ENCODE assay signal across 1 cellular context in the genomic region with DNA sequence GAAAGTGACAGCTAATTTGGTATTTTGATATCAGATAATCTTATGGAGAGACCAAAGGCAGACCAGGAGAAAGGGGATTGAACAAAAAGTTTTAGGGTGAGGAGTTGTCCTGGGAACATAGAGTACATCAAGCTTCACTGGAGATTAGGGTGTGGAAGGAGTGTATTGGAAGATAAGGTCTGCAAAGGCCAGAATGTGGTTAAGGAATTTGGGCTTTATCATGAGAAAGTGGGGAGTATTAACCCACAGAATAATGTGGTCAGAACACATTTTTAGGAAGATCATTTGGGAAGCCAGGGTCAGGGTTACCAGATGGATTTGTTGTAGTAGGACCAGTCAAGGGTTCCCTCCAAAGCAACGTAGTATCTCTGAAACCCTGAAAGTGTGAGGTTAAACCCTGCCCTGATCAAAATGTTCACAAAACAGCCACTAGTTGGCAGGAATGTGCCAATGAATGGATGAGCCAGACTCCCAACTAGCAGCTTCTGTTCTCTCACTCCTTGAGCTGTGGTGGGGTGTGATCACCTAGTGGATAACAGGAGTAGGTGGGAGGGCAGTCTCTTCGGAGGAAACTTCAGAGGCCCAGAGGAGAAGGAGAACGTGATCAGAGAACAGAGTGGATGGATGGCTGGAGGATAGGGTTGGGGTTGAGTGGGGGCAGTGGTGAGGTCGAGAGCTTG.
TF ChIP-seq lines count a peak whose summit lies in the region.

No MANE protein-coding gene starts in this region.

TF ChIP-seq in HepG2, 621 proteins besides CTCF, POLR2A, EP300 and RAD21 (continued from another document):
- TF ChIP-seq, protein P1, sequence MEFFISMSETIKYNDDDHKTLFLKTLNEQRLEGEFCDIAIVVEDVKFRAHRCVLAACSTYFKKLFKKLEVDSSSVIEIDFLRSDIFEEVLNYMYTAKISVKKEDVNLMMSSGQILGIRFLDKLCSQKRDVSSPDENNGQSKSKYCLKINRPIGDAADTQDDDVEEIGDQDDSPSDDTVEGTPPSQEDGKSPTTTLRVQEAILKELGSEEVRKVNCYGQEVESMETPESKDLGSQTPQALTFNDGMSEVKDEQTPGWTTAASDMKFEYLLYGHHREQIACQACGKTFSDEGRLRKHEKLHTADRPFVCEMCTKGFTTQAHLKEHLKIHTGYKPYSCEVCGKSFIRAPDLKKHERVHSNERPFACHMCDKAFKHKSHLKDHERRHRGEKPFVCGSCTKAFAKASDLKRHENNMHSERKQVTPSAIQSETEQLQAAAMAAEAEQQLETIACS (CRISPR knock-in tag; IDR thresholded peaks at IDR 0.05): no peak
- TF ChIP-seq, protein P2, sequence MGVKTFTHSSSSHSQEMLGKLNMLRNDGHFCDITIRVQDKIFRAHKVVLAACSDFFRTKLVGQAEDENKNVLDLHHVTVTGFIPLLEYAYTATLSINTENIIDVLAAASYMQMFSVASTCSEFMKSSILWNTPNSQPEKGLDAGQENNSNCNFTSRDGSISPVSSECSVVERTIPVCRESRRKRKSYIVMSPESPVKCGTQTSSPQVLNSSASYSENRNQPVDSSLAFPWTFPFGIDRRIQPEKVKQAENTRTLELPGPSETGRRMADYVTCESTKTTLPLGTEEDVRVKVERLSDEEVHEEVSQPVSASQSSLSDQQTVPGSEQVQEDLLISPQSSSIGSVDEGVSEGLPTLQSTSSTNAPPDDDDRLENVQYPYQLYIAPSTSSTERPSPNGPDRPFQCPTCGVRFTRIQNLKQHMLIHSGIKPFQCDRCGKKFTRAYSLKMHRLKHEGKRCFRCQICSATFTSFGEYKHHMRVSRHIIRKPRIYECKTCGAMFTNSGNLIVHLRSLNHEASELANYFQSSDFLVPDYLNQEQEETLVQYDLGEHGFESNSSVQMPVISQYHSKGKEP (CRISPR knock-in tag; IDR thresholded peaks at IDR 0.05): 0 out of 2 replicates have a peak, but pooled peaks have one; percentile 62
- TF ChIP-seq YEATS2 (CRISPR knock-in tag; IDR thresholded peaks at IDR 0.05; ENCODE audit: borderline replicate concordance) (peak; percentile 48; the same call in 1 of the 2 replicates), STAG1 (CRISPR knock-in tag; IDR thresholded peaks at IDR 0.05) (peak; percentile 95), NFYC (CRISPR knock-in tag; IDR thresholded peaks at IDR 0.05) (peak; percentile 16; the same call in 1 of the 2 replicates), ZMYM4 (CRISPR knock-in tag; IDR thresholded peaks at IDR 0.05) (0 out of 2 replicates have a peak, but pooled peaks have one; percentile 33), PHF5A (CRISPR knock-in tag; IDR thresholded peaks at IDR 0.05; ENCODE audit: low read depth, unreplicated experiment) (no peak), ZNF121 (CRISPR knock-in tag; IDR thresholded peaks at IDR 0.05) (peak; percentile 37; the same call in 1 of the 2 replicates), ZNF17 (CRISPR knock-in tag; IDR thresholded peaks at IDR 0.05) (no peak)
- TF ChIP-seq, protein P3, sequence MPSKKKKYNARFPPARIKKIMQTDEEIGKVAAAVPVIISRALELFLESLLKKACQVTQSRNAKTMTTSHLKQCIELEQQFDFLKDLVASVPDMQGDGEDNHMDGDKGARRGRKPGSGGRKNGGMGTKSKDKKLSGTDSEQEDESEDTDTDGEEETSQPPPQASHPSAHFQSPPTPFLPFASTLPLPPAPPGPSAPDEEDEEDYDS (CRISPR knock-in tag; IDR thresholded peaks at IDR 0.05): peak; percentile 44; the same call in 1 of the 2 replicates
- TF ChIP-seq, protein P4, sequence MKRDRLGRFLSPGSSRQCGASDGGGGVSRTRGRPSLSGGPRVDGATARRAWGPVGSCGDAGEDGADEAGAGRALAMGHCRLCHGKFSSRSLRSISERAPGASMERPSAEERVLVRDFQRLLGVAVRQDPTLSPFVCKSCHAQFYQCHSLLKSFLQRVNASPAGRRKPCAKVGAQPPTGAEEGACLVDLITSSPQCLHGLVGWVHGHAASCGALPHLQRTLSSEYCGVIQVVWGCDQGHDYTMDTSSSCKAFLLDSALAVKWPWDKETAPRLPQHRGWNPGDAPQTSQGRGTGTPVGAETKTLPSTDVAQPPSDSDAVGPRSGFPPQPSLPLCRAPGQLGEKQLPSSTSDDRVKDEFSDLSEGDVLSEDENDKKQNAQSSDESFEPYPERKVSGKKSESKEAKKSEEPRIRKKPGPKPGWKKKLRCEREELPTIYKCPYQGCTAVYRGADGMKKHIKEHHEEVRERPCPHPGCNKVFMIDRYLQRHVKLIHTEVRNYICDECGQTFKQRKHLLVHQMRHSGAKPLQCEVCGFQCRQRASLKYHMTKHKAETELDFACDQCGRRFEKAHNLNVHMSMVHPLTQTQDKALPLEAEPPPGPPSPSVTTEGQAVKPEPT (CRISPR knock-in tag; IDR thresholded peaks at IDR 0.05; ENCODE audit: low read depth): no peak
- TF ChIP-seq, protein P5, sequence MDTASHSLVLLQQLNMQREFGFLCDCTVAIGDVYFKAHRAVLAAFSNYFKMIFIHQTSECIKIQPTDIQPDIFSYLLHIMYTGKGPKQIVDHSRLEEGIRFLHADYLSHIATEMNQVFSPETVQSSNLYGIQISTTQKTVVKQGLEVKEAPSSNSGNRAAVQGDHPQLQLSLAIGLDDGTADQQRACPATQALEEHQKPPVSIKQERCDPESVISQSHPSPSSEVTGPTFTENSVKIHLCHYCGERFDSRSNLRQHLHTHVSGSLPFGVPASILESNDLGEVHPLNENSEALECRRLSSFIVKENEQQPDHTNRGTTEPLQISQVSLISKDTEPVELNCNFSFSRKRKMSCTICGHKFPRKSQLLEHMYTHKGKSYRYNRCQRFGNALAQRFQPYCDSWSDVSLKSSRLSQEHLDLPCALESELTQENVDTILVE (CRISPR knock-in tag; IDR thresholded peaks at IDR 0.05): 0 out of 2 replicates have a peak, but pooled peaks have one; percentile 36
- TF ChIP-seq, protein P6, sequence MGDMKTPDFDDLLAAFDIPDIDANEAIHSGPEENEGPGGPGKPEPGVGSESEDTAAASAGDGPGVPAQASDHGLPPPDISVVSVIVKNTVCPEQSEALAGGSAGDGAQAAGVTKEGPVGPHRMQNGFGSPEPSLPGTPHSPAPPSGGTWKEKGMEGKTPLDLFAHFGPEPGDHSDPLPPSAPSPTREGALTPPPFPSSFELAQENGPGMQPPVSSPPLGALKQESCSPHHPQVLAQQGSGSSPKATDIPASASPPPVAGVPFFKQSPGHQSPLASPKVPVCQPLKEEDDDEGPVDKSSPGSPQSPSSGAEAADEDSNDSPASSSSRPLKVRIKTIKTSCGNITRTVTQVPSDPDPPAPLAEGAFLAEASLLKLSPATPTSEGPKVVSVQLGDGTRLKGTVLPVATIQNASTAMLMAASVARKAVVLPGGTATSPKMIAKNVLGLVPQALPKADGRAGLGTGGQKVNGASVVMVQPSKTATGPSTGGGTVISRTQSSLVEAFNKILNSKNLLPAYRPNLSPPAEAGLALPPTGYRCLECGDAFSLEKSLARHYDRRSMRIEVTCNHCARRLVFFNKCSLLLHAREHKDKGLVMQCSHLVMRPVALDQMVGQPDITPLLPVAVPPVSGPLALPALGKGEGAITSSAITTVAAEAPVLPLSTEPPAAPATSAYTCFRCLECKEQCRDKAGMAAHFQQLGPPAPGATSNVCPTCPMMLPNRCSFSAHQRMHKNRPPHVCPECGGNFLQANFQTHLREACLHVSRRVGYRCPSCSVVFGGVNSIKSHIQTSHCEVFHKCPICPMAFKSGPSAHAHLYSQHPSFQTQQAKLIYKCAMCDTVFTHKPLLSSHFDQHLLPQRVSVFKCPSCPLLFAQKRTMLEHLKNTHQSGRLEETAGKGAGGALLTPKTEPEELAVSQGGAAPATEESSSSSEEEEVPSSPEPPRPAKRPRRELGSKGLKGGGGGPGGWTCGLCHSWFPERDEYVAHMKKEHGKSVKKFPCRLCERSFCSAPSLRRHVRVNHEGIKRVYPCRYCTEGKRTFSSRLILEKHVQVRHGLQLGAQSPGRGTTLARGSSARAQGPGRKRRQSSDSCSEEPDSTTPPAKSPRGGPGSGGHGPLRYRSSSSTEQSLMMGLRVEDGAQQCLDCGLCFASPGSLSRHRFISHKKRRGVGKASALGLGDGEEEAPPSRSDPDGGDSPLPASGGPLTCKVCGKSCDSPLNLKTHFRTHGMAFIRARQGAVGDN (CRISPR knock-in tag; IDR thresholded peaks at IDR 0.05): no peak
TF ChIP-seq in HepG2: peak in this region for 39.
